8 cellular contexts compared by ENCODE assay signal in genomic region chr1:148951336-148952227, GRCh38.
A peak's percentile ranks its signal among the peaks of the same experiment; 100 is the strongest.
DNase-seq lines count a peak whose midpoint lies in the region; ATAC-seq and TF ChIP-seq lines count a peak whose summit lies in the region.
"Not testable (repeated sequence)": the region's sequence is repeated elsewhere in the genome, so short reads cannot be mapped to it uniquely, and the experiment has no call there.

No MANE protein-coding gene starts in this region.

- H3K4me3 Mint-ChIP-seq in H9 (peak overlapping the region; percentile 86 to 99), natural killer cell (peak overlapping the region; percentile 90)
- peak overlapping the region; percentile 87 for H3K4me3 Mint-ChIP-seq in activated T-helper 17 cell treated with anti-CD3 and anti-CD28 coated beads, Interleukin-2, amount 50 U/mL, for 72 hours

- not testable (repeated sequence) for H3K4ac ChIP-seq in H9 (ENCODE audit: low read depth, low read length)

- TF ChIP-seq POLR2A in Raji (IDR thresholded peaks at IDR 0.05; ENCODE audit: insufficient read depth, low read depth, low read length) = peak; percentile 45; the same call in 1 of the 2 replicates

- no CpG with 5 or more reads among the region's 44 CpGs for WGBS in H9 (ENCODE audit: extremely low coverage, insufficient read length, low lambda C conversion rate)

- not testable (repeated sequence) for H3K79me2 ChIP-seq in H9 (ENCODE audit: insufficient read depth, low read length)

- H3K56ac ChIP-seq in H9 (ENCODE audit: insufficient read length, low read depth, low read length) = not testable (repeated sequence)

- H3K23ac ChIP-seq in H9 (ENCODE audit: insufficient read length, low read depth, low read length) = not testable (repeated sequence)

- not testable (repeated sequence) for H3K79me1 ChIP-seq in H9 (ENCODE audit: insufficient read depth, low read depth, low read length, poor library complexity, severe bottlenecking)

- not testable (repeated sequence) for TF ChIP-seq CTCF in H9 (conservative IDR thresholded peaks at IDR 0.05); fibroblast of pulmonary artery (IDR thresholded peaks at IDR 0.05; ENCODE audit: low read length, missing control alignments); natural killer cell (IDR thresholded peaks at IDR 0.05)

- peak overlapping the region; percentile 99 for H3K27ac Mint-ChIP-seq in H9
- peak overlapping the region; percentile 86 for H3K27ac Mint-ChIP-seq in activated T-helper 17 cell treated with anti-CD3 and anti-CD28 coated beads, Interleukin-2, amount 50 U/mL, for 72 hours
- H3K27ac Mint-ChIP-seq in natural killer cell = peak overlapping the region; percentile 62 to 80

- not testable (repeated sequence) for H2BK120ac ChIP-seq in H9 (ENCODE audit: low read depth, low read length, poor library complexity, severe bottlenecking)

- H3K9me3 Mint-ChIP-seq in H9; activated T-helper 17 cell treated with anti-CD3 and anti-CD28 coated beads, Interleukin-2, amount 50 U/mL, for 72 hours; natural killer cell: not testable (repeated sequence)

- peak overlapping the region; percentile 71 for H3K4me2 ChIP-seq in H9 (ENCODE audit: insufficient read depth, insufficient read length, low read length)

- not testable (repeated sequence) for H3K4me1 ChIP-seq in H9 (ENCODE audit: insufficient read depth, low read length)

- H3K9ac ChIP-seq in H9 (ENCODE audit: extremely low read depth, insufficient read length, low read length) = peak overlapping the region; percentile 50

- H2AFZ ChIP-seq in H9 (ENCODE audit: low read length) = not testable (repeated sequence)

- H3K18ac ChIP-seq in H9 (ENCODE audit: insufficient read length, low read depth, low read length) = peak overlapping the region; percentile 45

- H2BK15ac ChIP-seq in H9 (ENCODE audit: low read depth, low read length) = not testable (repeated sequence)

- not testable (repeated sequence) for H2BK20ac ChIP-seq in H9 (ENCODE audit: low read depth, low read length, poor library complexity, severe bottlenecking)

- H4K8ac ChIP-seq in H9 (replicated peaks; ENCODE audit: insufficient read length, low read depth, low read length) = not testable (repeated sequence)

- intact Hi-C loops in natural killer cell (cut with micrococcal nuclease) = not testable (repeated sequence)

- H4K5ac ChIP-seq in H9 (ENCODE audit: insufficient read length, low read depth, low read length) = not testable (repeated sequence)

- not testable (repeated sequence) for H3K23me2 ChIP-seq in H9 (ENCODE audit: insufficient read length, low read depth, low read length, poor library complexity, severe bottlenecking)

- not testable (repeated sequence) for H3K9me3 ChIP-seq in H9 (ENCODE audit: control insufficient read depth, low read depth, low read length)

- H2AK5ac ChIP-seq in H9 (ENCODE audit: insufficient read length, low read length) = not testable (repeated sequence)

- H3K36me3 Mint-ChIP-seq in H9 (ENCODE audit: insufficient read depth in 1 of 3, low read depth in 3 of 3); activated T-helper 17 cell treated with anti-CD3 and anti-CD28 coated beads, Interleukin-2, amount 50 U/mL, for 72 hours (ENCODE audit: low read depth); natural killer cell: not testable (repeated sequence)

- not testable (repeated sequence) for H4K91ac ChIP-seq in H9 (ENCODE audit: insufficient read length, low read depth, low read length)

- DNase-seq in DMS53 treated with DMSO at 0.1 percent for 48 hours (lab: John Stamatoyannopoulos, UW; ENCODE audit: unreplicated experiment) = peak; percentile 59
- DNase-seq in H9 = peak; percentile 84
- peak; percentile 75 for DNase-seq in LoVo (ENCODE audit: low spot score)
- DNase-seq in fibroblast of pulmonary artery (ENCODE audit: low read depth) = peak; percentile 72
- peak; percentile 60 for DNase-seq in natural killer cell
- peak; percentile 13 for DNase-seq in stimulated activated CD8-positive, alpha-beta memory T cell treated with anti-CD3 and anti-CD28 coated beads, Interleukin-7, amount 100 ng/mL, for 24 hours (ENCODE audit: low read depth)

- not testable (repeated sequence) for H3K27me3 ChIP-seq in H9 (ENCODE audit: insufficient read depth, low read length)

- H3K27me3 Mint-ChIP-seq in H9 (ENCODE audit: low read depth); activated T-helper 17 cell treated with anti-CD3 and anti-CD28 coated beads, Interleukin-2, amount 50 U/mL, for 72 hours; natural killer cell (ENCODE audit: low read depth in 2 of 2): not testable (repeated sequence)

- peak; percentile 88 for ATAC-seq in activated T-helper 17 cell treated with anti-CD3 and anti-CD28 coated beads, Interleukin-2, amount 50 U/mL, for 72 hours (replicated peaks)
- peak; percentile 77 to 88 (median 83) for ATAC-seq in natural killer cell

- not testable (repeated sequence) for H3T11ph ChIP-seq in H9 (ENCODE audit: low read length)

- H3K4me1 Mint-ChIP-seq in H9 = peaks cover 7 to 13% of the 10 kb centered on the region in 2 experiments
- H3K4me1 Mint-ChIP-seq in activated T-helper 17 cell treated with anti-CD3 and anti-CD28 coated beads, Interleukin-2, amount 50 U/mL, for 72 hours = not testable (repeated sequence)
- peaks cover 5 to 11% of the 10 kb centered on the region in 2 donors for H3K4me1 Mint-ChIP-seq in natural killer cell

- H2BK12ac ChIP-seq in H9 (ENCODE audit: insufficient read length, low read depth, low read length) = not testable (repeated sequence)

- H3K4me3 ChIP-seq in fibroblast of pulmonary artery (replicated peaks; ENCODE audit: low read depth, low read length) = peak overlapping the region; percentile 60

- H3K27ac ChIP-seq in H9 (ENCODE audit: insufficient read length, low read depth, low read length) = peak overlapping the region; percentile 56

- peak overlapping the region; percentile 88; the same call in 1 of the 2 replicates for H3K14ac ChIP-seq in H9 (ENCODE audit: insufficient read depth, low read length)

- not testable (repeated sequence) for H2BK5ac ChIP-seq in H9 (ENCODE audit: insufficient read length, low read length)

- H4K20me1 ChIP-seq in H9 (ENCODE audit: control insufficient read depth, insufficient read depth, insufficient read length) = not testable (repeated sequence)

Comparison
In these comparisons a context has a peak if more than half of its experiments do, and no peak if none do; other contexts are left out.
1. Peak in every context shown above with its lines: DNase-seq, ATAC-seq, H3K4me3 ChIP-seq and H3K27ac ChIP-seq.
2. DNase-seq: peak in every context shown above with its lines; median percentile 84 in H9; 75 in LoVo; 72 in fibroblast of pulmonary artery; 60 in natural killer cell; 59 in DMS53 treated with DMSO at 0.1 percent for 48 hours; 13 in stimulated activated CD8-positive, alpha-beta memory T cell treated with anti-CD3 and anti-CD28 coated beads, Interleukin-7, amount 100 ng/mL, for 24 hours.